Comparison of ENCODE assay signal across 3 cellular contexts in genomic region chr6:150632785-150633465, GRCh38.
TF ChIP-seq lines count a peak whose summit lies in the region.

No MANE protein-coding gene starts in this region.

TF ChIP-seq in liver, 16 proteins besides CTCF, POLR2A, EP300 and RAD21:
- TF ChIP-seq MAX (IDR thresholded peaks at IDR 0.05) (no peak), HNF4G (IDR thresholded peaks at IDR 0.05) (no peak), NR2F2 (IDR thresholded peaks at IDR 0.05) (no peak), YY1 (IDR thresholded peaks at IDR 0.05) (no peak), FOXA2 (IDR thresholded peaks at IDR 0.05) (no peak), RXRA (IDR thresholded peaks at IDR 0.05) (no peak), FOXA1 (IDR thresholded peaks at IDR 0.05) (no peak), ATF3 (IDR thresholded peaks at IDR 0.05) (no peak), REST (IDR thresholded peaks at IDR 0.05) (no peak), GABPA (IDR thresholded peaks at IDR 0.05 in 1 of 2, conservative IDR thresholded peaks at IDR 0.05 in 1 of 2) (no peak), EGR1 (IDR thresholded peaks at IDR 0.05; ENCODE audit: low read depth in 2 of 2) (no peak), HNF4A (conservative IDR thresholded peaks at IDR 0.05) (no peak), ZBTB33 (IDR thresholded peaks at IDR 0.05) (no peak), SP1 (IDR thresholded peaks at IDR 0.05) (no peak), TAF1 (conservative IDR thresholded peaks at IDR 0.05) (no peak), JUND (IDR thresholded peaks at IDR 0.05) (no peak)
TF ChIP-seq in liver: peak in this region for 0.

TF ChIP-seq in HepG2, 621 proteins besides CTCF, POLR2A, EP300 and RAD21:
- no peak for TF ChIP-seq ZNF883 (CRISPR knock-in tag; IDR thresholded peaks at IDR 0.05; ENCODE audit: not compliant biosample characterization)
- TF ChIP-seq TERF1 (CRISPR knock-in tag; IDR thresholded peaks at IDR 0.05), result no peak
- TF ChIP-seq ZNF547 (CRISPR knock-in tag; IDR thresholded peaks at IDR 0.05), result no peak
- no peak for TF ChIP-seq GATAD2A (CRISPR knock-in tag; IDR thresholded peaks at IDR 0.05)
- no peak for TF ChIP-seq SOX5 (CRISPR knock-in tag; IDR thresholded peaks at IDR 0.05; ENCODE audit: borderline replicate concordance)
- TF ChIP-seq MAFF (IDR thresholded peaks at IDR 0.05; ENCODE audit: low read depth, low read length), result no peak
- no peak for TF ChIP-seq ZNF484 (CRISPR knock-in tag; IDR thresholded peaks at IDR 0.05; ENCODE audit: borderline replicate concordance, low read depth)
- TF ChIP-seq SIN3B (IDR thresholded peaks at IDR 0.05; ENCODE audit: low read length), result no peak
TF ChIP-seq in HepG2: peak in this region for 0.

TF ChIP-seq in GM12878, 131 proteins besides CTCF, POLR2A, EP300 and RAD21:
- TF ChIP-seq IRF4 (IDR thresholded peaks at IDR 0.05; ENCODE audit: low read depth, low read length) (peak; percentile 6; the same call in 1 of the 2 replicates), FOXM1 (IDR thresholded peaks at IDR 0.05; ENCODE audit: low read depth, low read length) (peak; percentile 60; the same call in 1 of the 2 replicates), RUNX3 (IDR thresholded peaks at IDR 0.05; ENCODE audit: low read length) (peak; percentile 55), JUNB (IDR thresholded peaks at IDR 0.05) (peak; percentile 51; the same call in 1 of the 2 replicates), ZNF384 (IDR thresholded peaks at IDR 0.05; ENCODE audit: borderline replicate concordance, low read depth, low read length) (no peak; the same call in 1 of the 2 replicates), BHLHE40 (IDR thresholded peaks at IDR 0.05; ENCODE audit: borderline replicate concordance in 1 of 2, low read depth in 2 of 2, low read length in 1 of 2) (0 out of 4 replicates have a peak, but pooled peaks of 1 of the 2 experiments have one; percentile 37), SMAD1 (IDR thresholded peaks at IDR 0.05; ENCODE audit: low read depth, partially characterized antibody) (peak; percentile 40), PML (IDR thresholded peaks at IDR 0.05; ENCODE audit: low read length) (peak; percentile 57; the same call in 1 of the 2 replicates), NR2F1 (conservative IDR thresholded peaks at IDR 0.05) (0 out of 2 replicates have a peak, but pooled peaks have one; percentile 14), MLLT1 (IDR thresholded peaks at IDR 0.05) (no peak), CHD1 (IDR thresholded peaks at IDR 0.05; ENCODE audit: low read depth, low read length) (no peak), POU2F2 (IDR thresholded peaks at IDR 0.05; ENCODE audit: borderline replicate concordance, low read depth, low read length) (peak; percentile 87), IKZF2 (IDR thresholded peaks at IDR 0.05) (peak in 1 of 2 experiments; percentile 34; a peak in 3 of 4 replicates), RELB (IDR thresholded peaks at IDR 0.05; ENCODE audit: low read depth) (peak; percentile 45; the same call in 1 of the 2 replicates), TCF7 (IDR thresholded peaks at IDR 0.05; ENCODE audit: borderline replicate concordance) (peak; percentile 91), ATF2 (IDR thresholded peaks at IDR 0.05; ENCODE audit: low read length) (peak; percentile 83), MXI1 (IDR thresholded peaks at IDR 0.05; ENCODE audit: low read depth, low read length) (no peak), IRF3 (IDR thresholded peaks at IDR 0.05) (no peak), IRF5 (IDR thresholded peaks at IDR 0.05; ENCODE audit: borderline replicate concordance) (no peak), TCF12 (IDR thresholded peaks at IDR 0.05; ENCODE audit: low read depth, low read length) (no peak), ZNF217 (IDR thresholded peaks at IDR 0.05) (peak; percentile 30; the same call in 1 of the 2 replicates), NFIC (IDR thresholded peaks at IDR 0.05; ENCODE audit: low read depth, low read length) (peak; percentile 74), CBX5 (IDR thresholded peaks at IDR 0.05; ENCODE audit: low read depth) (no peak), ETV6 (conservative IDR thresholded peaks at IDR 0.05 in 1 of 2, IDR thresholded peaks at IDR 0.05 in 1 of 2; ENCODE audit: borderline replicate concordance in 1 of 2, low read depth in 1 of 2) (peak in 1 of 2 experiments; percentile 27; a peak in 1 of 4 replicates), DPF2 (IDR thresholded peaks at IDR 0.05) (0 out of 2 replicates have a peak, but pooled peaks have one; percentile 10), CREM (IDR thresholded peaks at IDR 0.05; ENCODE audit: low read depth) (0 out of 2 replicates have a peak, but pooled peaks have one; percentile 11), GATAD2B (conservative IDR thresholded peaks at IDR 0.05; ENCODE audit: low read depth) (no peak), MTA3 (IDR thresholded peaks at IDR 0.05; ENCODE audit: borderline replicate concordance, low read length) (0 out of 2 replicates have a peak, but pooled peaks have one; percentile 33), NRF1 (conservative IDR thresholded peaks at IDR 0.05; ENCODE audit: low read depth, low read length) (no peak), ATF7 (IDR thresholded peaks at IDR 0.05; ENCODE audit: low read depth) (peak; percentile 82), SKIL (IDR thresholded peaks at IDR 0.05; ENCODE audit: low read depth, poor library complexity, severe bottlenecking) (peak; percentile 67), RCOR1 (conservative IDR thresholded peaks at IDR 0.05; ENCODE audit: low read depth, low read length) (no peak), NKRF (conservative IDR thresholded peaks at IDR 0.05) (peak; percentile 20; the same call in 1 of the 2 replicates), CUX1 (IDR thresholded peaks at IDR 0.05; ENCODE audit: insufficient replicate concordance, low read depth, low read length) (no peak), ZNF24 (IDR thresholded peaks at IDR 0.05) (0 out of 2 replicates have a peak, but pooled peaks have one; percentile 59), MTA2 (IDR thresholded peaks at IDR 0.05; ENCODE audit: low read depth) (peak; percentile 80)
